2 cellular contexts compared by ENCODE assay signal in the genomic region with DNA sequence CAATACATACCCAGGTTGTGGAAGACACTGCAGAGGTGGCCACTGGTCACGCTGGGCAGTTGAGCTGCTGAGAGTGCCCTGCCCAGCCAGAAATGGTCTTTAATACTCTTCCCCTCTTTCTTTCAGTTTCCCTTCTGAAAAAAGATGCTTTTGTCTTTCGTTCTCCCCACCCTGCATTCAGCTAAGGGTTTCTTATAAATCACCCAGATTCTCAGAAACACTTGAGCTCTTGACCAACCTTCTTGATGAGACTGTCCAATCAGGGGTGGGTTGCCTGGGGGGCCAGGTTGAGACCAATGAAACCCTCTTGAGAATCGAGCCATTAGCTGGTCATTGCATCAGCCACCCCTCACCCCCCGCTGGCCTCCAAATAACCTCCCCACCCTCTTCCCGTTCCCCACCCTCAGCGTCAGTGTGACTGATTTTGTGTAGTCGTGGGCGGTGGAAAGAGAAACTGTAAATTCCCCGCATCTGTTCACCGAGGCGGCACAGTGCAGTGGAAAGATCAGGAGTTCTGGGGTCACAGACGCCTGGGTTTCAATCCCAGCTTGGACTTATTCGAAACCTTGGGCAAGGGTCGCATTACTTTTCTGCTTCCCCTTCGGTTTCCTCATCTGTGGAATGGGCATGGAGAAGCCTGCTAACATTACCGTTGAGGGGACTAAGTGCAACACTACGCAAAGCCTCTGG.
TF ChIP-seq lines count a peak whose summit lies in the region.

No MANE protein-coding gene starts in this region.

TF ChIP-seq in GM12891, 5 proteins besides CTCF, POLR2A, EP300 and RAD21:
- TF ChIP-seq POU2F2 (IDR thresholded peaks at IDR 0.05; ENCODE audit: low read depth, low read length): peak; percentile 25; the same call in 1 of the 2 replicates
- TF ChIP-seq TAF1 (IDR thresholded peaks at IDR 0.05; ENCODE audit: low read depth, low read length): peak; percentile 51; the same call in 1 of the 2 replicates
- 0 out of 2 replicates have a peak, but pooled peaks have one; percentile 24 for TF ChIP-seq SPI1 (IDR thresholded peaks at IDR 0.05; ENCODE audit: low read depth, low read length)
- TF ChIP-seq POLR2AphosphoS5 (IDR thresholded peaks at IDR 0.05; ENCODE audit: low read depth, low read length): peak; percentile 67
- TF ChIP-seq PAX5 (IDR thresholded peaks at IDR 0.05; ENCODE audit: insufficient read depth, low read length, severe bottlenecking): peak; percentile 37
TF ChIP-seq in GM12891: peak in this region for 5.

TF ChIP-seq in endothelial cell of umbilical vein, 7 proteins besides CTCF, POLR2A, EP300 and RAD21:
- TF ChIP-seq EZH2 (IDR thresholded peaks at IDR 0.05; ENCODE audit: borderline replicate concordance, low read depth, low read length, severe bottlenecking) (no peak), JUN (IDR thresholded peaks at IDR 0.05; ENCODE audit: borderline replicate concordance, insufficient read depth, insufficient read length, low read depth) (peak; percentile 9)
TF ChIP-seq in endothelial cell of umbilical vein: peak in this region for 1.
